Comparison of ENCODE assay signal across 14 cellular contexts in genomic region chr12:63307849-63308248, GRCh38.
DNase-seq lines count a peak whose midpoint lies in the region; ATAC-seq and TF ChIP-seq lines count a peak whose summit lies in the region.
"Had no signal": no experiment of that assay in that cellular context is flagged by ENCODE, and none has a peak within 500 bp of the region (broad histone marks: within the 10 kb centered on the region; RNA-seq: fewer than 3 reads in every experiment).

No MANE protein-coding gene starts in this region.

- H2AFZ ChIP-seq in DND-41 (ENCODE audit: low read depth, low read length) (0 out of 2 replicates have a peak overlapping the region, but pooled peaks have one; percentile 15), osteoblast (ENCODE audit: low read length) (no peak overlapping the region)
- H2AFZ ChIP-seq: GM23248 had no signal

- peaks cover 17% of the 10 kb centered on the region for H3K9me3 Mint-ChIP-seq in type B pancreatic cell
- peaks cover 6% of the 10 kb centered on the region for H3K9me3 Mint-ChIP-seq in activated T-cell treated with anti-CD3 and anti-CD28 coated beads, Interleukin-2, amount 50 U/mL, for 4 hours

- H4K20me1 ChIP-seq in DND-41 (ENCODE audit: insufficient read depth, low read length) (no peaks in the 10 kb centered on the region), osteoblast (ENCODE audit: insufficient read depth, low read length) (no peaks in the 10 kb centered on the region)
- H4K20me1 ChIP-seq: BLaER1 treated with 17β-estradiol and CSF1 and Interleukin-3, amounts not matched to agents 10 nM and 100 nM had no signal

- TF ChIP-seq CTCF in DND-41 (IDR thresholded peaks at IDR 0.05; ENCODE audit: borderline replicate concordance, extremely low read depth, low read length, poor library complexity, severe bottlenecking) = no peak
- no peak for TF ChIP-seq CTCF in osteoblast (IDR thresholded peaks at IDR 0.05; ENCODE audit: extremely low read depth, low read depth, low read length)
- TF ChIP-seq CTCF in type B pancreatic cell (conservative IDR thresholded peaks at IDR 0.05) = no peak

- H3K27me3 Mint-ChIP-seq in type B pancreatic cell = no peaks in the 10 kb centered on the region
- no peaks in the 10 kb centered on the region for H3K27me3 Mint-ChIP-seq in activated T-cell treated with anti-CD3 and anti-CD28 coated beads, Interleukin-2, amount 50 U/mL, for 4 hours (ENCODE audit: low read depth)
- H3K27me3 Mint-ChIP-seq: CD4-positive, CD25-positive, alpha-beta regulatory T cell; IgD-negative memory B cell had no signal

- H3K4me3 Mint-ChIP-seq in type B pancreatic cell = peak overlapping the region; percentile 31
- no peak overlapping the region for H3K4me3 Mint-ChIP-seq in activated T-cell treated with anti-CD3 and anti-CD28 coated beads, Interleukin-2, amount 50 U/mL, for 4 hours
- H3K4me3 Mint-ChIP-seq: CD4-positive, CD25-positive, alpha-beta regulatory T cell; IgD-negative memory B cell had no signal

- no peak overlapping the region for H3K4me2 ChIP-seq in DND-41 (ENCODE audit: insufficient read depth, low read length)
- no peak overlapping the region for H3K4me2 ChIP-seq in osteoblast (ENCODE audit: insufficient read depth, low read length)

- peak overlapping the region; percentile 52; the same call in 1 of the 2 replicates for H3K27ac ChIP-seq in DND-41 (ENCODE audit: low read length)
- H3K27ac ChIP-seq in osteoblast (ENCODE audit: low read depth, low read length) = no peak overlapping the region
- H3K27ac ChIP-seq: BLaER1 treated with 17β-estradiol and CSF1 and Interleukin-3, amounts not matched to agents 10 nM and 100 nM; GM23248 had no signal

- H3K9ac ChIP-seq in DND-41 (ENCODE audit: low read depth, low read length) (no peak overlapping the region), adipocyte (ENCODE audit: low read length) (peak overlapping the region; percentile 44)
- H3K9ac ChIP-seq: BLaER1 treated with 17β-estradiol and CSF1 and Interleukin-3, amounts not matched to agents 10 nM and 100 nM; GM23248 had no signal

- DNase-seq in DND-41 = no peak
- DNase-seq in adipocyte (ENCODE audit: low read depth) = no peak
- DNase-seq in osteoblast (ENCODE audit: insufficient read length, low spot score, missing footprints) = peak; percentile 67
- DNase-seq in type B pancreatic cell (ENCODE audit: extremely low spot score, unreplicated experiment) = no peak
- DNase-seq in kidney tubule cell (ENCODE audit: low spot score) = no peak
- no peak for DNase-seq in HT-29 (ENCODE audit: low spot score)
- no peak for DNase-seq in activated T-cell treated with anti-CD3 and anti-CD28 coated beads, Interleukin-2, amount 50 U/mL, for 4 hours
- DNase-seq: ACHN; CD4-positive, CD25-positive, alpha-beta regulatory T cell; GM23248; H7 had no signal

- H3K4me1 Mint-ChIP-seq in type B pancreatic cell (ENCODE audit: unreplicated experiment) = peaks cover 17% of the 10 kb centered on the region
- no peaks in the 10 kb centered on the region for H3K4me1 Mint-ChIP-seq in activated T-cell treated with anti-CD3 and anti-CD28 coated beads, Interleukin-2, amount 50 U/mL, for 4 hours (ENCODE audit: low read depth)
- H3K4me1 Mint-ChIP-seq: CD4-positive, CD25-positive, alpha-beta regulatory T cell; IgD-negative memory B cell had no signal

- H3K9me3 ChIP-seq in DND-41 (ENCODE audit: insufficient read depth, low read length, severe bottlenecking) = peaks cover 14% of the 10 kb centered on the region
- H3K9me3 ChIP-seq in adipocyte (ENCODE audit: control insufficient read depth, low read length) = peaks cover 4% of the 10 kb centered on the region
- no peaks in the 10 kb centered on the region for H3K9me3 ChIP-seq in osteoblast (ENCODE audit: low read depth, low read length)

- H3K36me3 ChIP-seq in DND-41 (ENCODE audit: insufficient read depth, low read length) (no peaks in the 10 kb centered on the region), adipocyte (ENCODE audit: control insufficient read depth, insufficient read depth, low read length, severe bottlenecking) (no peaks in the 10 kb centered on the region), osteoblast (ENCODE audit: insufficient read depth, low read length) (no peaks in the 10 kb centered on the region)
- H3K36me3 ChIP-seq: BLaER1 treated with 17β-estradiol and CSF1 and Interleukin-3, amounts not matched to agents 10 nM and 100 nM had no signal

- no peak overlapping the region for H3K27ac Mint-ChIP-seq in type B pancreatic cell
- H3K27ac Mint-ChIP-seq: CD4-positive, CD25-positive, alpha-beta regulatory T cell; IgD-negative memory B cell had no signal

- H3K79me2 ChIP-seq in DND-41 (ENCODE audit: insufficient read depth, low read length) (no peaks in the 10 kb centered on the region), osteoblast (ENCODE audit: insufficient read depth, low read length) (no peaks in the 10 kb centered on the region)

- H3K4me1 ChIP-seq in DND-41 (ENCODE audit: insufficient read depth, low read length) (peaks cover 72% of the 10 kb centered on the region), adipocyte (ENCODE audit: control insufficient read depth, insufficient read depth, low read length) (peaks cover 31% of the 10 kb centered on the region), osteoblast (ENCODE audit: insufficient read depth, low read length) (no peaks in the 10 kb centered on the region)

- H3K27me3 ChIP-seq in DND-41 (ENCODE audit: insufficient read depth, low read length, poor library complexity) (no peaks in the 10 kb centered on the region), adipocyte (replicated peaks; ENCODE audit: control insufficient read depth, insufficient read depth, low read length) (peaks cover 2% of the 10 kb centered on the region), osteoblast (ENCODE audit: insufficient read depth, low read length) (no peaks in the 10 kb centered on the region)
- H3K27me3 ChIP-seq: BLaER1 treated with 17β-estradiol and CSF1 and Interleukin-3, amounts not matched to agents 10 nM and 100 nM had no signal

- H3K4me3 ChIP-seq in DND-41 (ENCODE audit: low read depth in 1 of 2, low read length in 2 of 2) (no peak overlapping the region), adipocyte (ENCODE audit: low read length) (peak overlapping the region; percentile 54), osteoblast (ENCODE audit: insufficient read depth, low read length) (no peak overlapping the region)
- H3K4me3 ChIP-seq: BLaER1 treated with 17β-estradiol and CSF1 and Interleukin-3, amounts not matched to agents 10 nM and 100 nM; GM12878; GM23248 had no signal

- H3K36me3 Mint-ChIP-seq in type B pancreatic cell = peaks cover 3% of the 10 kb centered on the region
- H3K36me3 Mint-ChIP-seq in activated T-cell treated with anti-CD3 and anti-CD28 coated beads, Interleukin-2, amount 50 U/mL, for 4 hours (ENCODE audit: insufficient read depth) = no peaks in the 10 kb centered on the region
- H3K36me3 Mint-ChIP-seq: CD4-positive, CD25-positive, alpha-beta regulatory T cell; IgD-negative memory B cell had no signal

- ATAC-seq in DND-41 (ENCODE audit: insufficient read depth, low read depth) = no peak
- no peak for ATAC-seq in activated T-cell treated with anti-CD3 and anti-CD28 coated beads, Interleukin-2, amount 50 U/mL, for 4 hours
- ATAC-seq: GM12878 had no signal
